ENCODE assay signal across 15 cellular contexts in the genomic region with DNA sequence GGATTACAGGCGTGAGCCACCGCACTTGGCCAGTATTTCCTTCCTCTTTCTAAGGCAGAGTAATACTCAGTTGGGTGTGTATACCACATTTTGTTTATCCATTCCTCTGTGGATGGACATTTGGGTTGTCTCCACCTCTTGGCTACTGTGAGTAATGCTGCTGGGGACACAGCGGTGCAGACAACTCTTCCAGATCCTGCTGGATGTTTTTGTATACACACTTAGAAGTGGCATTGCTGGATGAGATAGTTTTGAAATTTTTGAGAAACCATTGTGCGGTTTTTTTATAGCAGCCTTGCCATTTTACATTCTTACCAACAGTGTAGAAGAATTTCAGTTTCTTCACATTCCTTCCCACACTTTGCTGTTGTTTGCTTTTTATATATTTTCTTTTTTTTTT. TPM values are rescaled to one million over a fixed set of nuclear protein-coding genes. Genes with fewer than 3 reads are reported as not detected.
DNase-seq lines count a peak whose midpoint lies in the region; ATAC-seq and TF ChIP-seq lines count a peak whose summit lies in the region.
"Had no signal": no experiment of that assay in that cellular context is flagged by ENCODE, and none has a peak within 500 bp of the region (broad histone marks: within the 10 kb centered on the region; RNA-seq: fewer than 3 reads in every experiment).

No MANE protein-coding gene starts in this region.

- ATAC-seq in activated T-cell treated with anti-CD3 and anti-CD28 coated beads, Interleukin-2, amount 50 U/mL, for 72 hours (replicated peaks in 1 of 2) = no peak
- no peak for ATAC-seq in activated naive CD8-positive, alpha-beta T cell treated with anti-CD3 and anti-CD28 coated beads, Interleukin-2, amount 50 U/mL, for 24 hours
- no peak for ATAC-seq in natural killer cell treated with Interleukin-12 subunit alpha and Interleukin-12 subunit beta and Interleukin-15 and Interleukin-18, amount 100 ng/mL, for 72 hours
- no peak for ATAC-seq in HG03457 (IDR thresholded peaks at IDR 0.05; ENCODE audit: unreplicated experiment)
- ATAC-seq in gastroesophageal sphincter = no peak

- H3K9me3 ChIP-seq in gastroesophageal sphincter = no peaks in the 10 kb centered on the region

- H3K36me3 ChIP-seq in gastroesophageal sphincter = peaks cover 0 to 69% of the 10 kb centered on the region in 2 donors

- TF ChIP-seq CTCF in gastroesophageal sphincter (IDR thresholded peaks at IDR 0.05) = no peak

- no peaks in the 10 kb centered on the region for H3K27me3 ChIP-seq in gastroesophageal sphincter

- peak overlapping the region; percentile 54 for H3K27ac Mint-ChIP-seq in activated T-cell treated with anti-CD3 and anti-CD28 coated beads, Interleukin-2, amount 50 U/mL, for 72 hours
- peak overlapping the region; percentile 8 for H3K27ac Mint-ChIP-seq in activated naive CD8-positive, alpha-beta T cell treated with anti-CD3 and anti-CD28 coated beads, Interleukin-2, amount 50 U/mL, for 24 hours
- H3K27ac Mint-ChIP-seq in natural killer cell treated with Interleukin-12 subunit alpha and Interleukin-12 subunit beta and Interleukin-15 and Interleukin-18, amount 100 ng/mL, for 72 hours = no peak overlapping the region

- H3K27me3 Mint-ChIP-seq in activated T-cell treated with anti-CD3 and anti-CD28 coated beads, Interleukin-2, amount 50 U/mL, for 72 hours (ENCODE audit: low read depth) = no peaks in the 10 kb centered on the region
- no peaks in the 10 kb centered on the region for H3K27me3 Mint-ChIP-seq in activated naive CD8-positive, alpha-beta T cell treated with anti-CD3 and anti-CD28 coated beads, Interleukin-2, amount 50 U/mL, for 24 hours
- no peaks in the 10 kb centered on the region for H3K27me3 Mint-ChIP-seq in natural killer cell treated with Interleukin-12 subunit alpha and Interleukin-12 subunit beta and Interleukin-15 and Interleukin-18, amount 100 ng/mL, for 72 hours

- H3K36me3 Mint-ChIP-seq in activated T-cell treated with anti-CD3 and anti-CD28 coated beads, Interleukin-2, amount 50 U/mL, for 72 hours (ENCODE audit: insufficient read depth in 2 of 2) = peaks cover 0 to 31% of the 10 kb centered on the region in 2 donors
- peaks cover 82% of the 10 kb centered on the region for H3K36me3 Mint-ChIP-seq in activated naive CD8-positive, alpha-beta T cell treated with anti-CD3 and anti-CD28 coated beads, Interleukin-2, amount 50 U/mL, for 24 hours (ENCODE audit: low read depth)
- H3K36me3 Mint-ChIP-seq in natural killer cell treated with Interleukin-12 subunit alpha and Interleukin-12 subunit beta and Interleukin-15 and Interleukin-18, amount 100 ng/mL, for 72 hours = peaks cover 62% of the 10 kb centered on the region

- no peak for TF ChIP-seq POLR2A in gastroesophageal sphincter (IDR thresholded peaks at IDR 0.05)

- H3K27ac ChIP-seq in gastroesophageal sphincter = no peak overlapping the region

- no peak for TF ChIP-seq EP300 in gastroesophageal sphincter (IDR thresholded peaks at IDR 0.05)

- H3K9me3 Mint-ChIP-seq in activated T-cell treated with anti-CD3 and anti-CD28 coated beads, Interleukin-2, amount 50 U/mL, for 72 hours = no peaks in the 10 kb centered on the region
- H3K9me3 Mint-ChIP-seq in activated naive CD8-positive, alpha-beta T cell treated with anti-CD3 and anti-CD28 coated beads, Interleukin-2, amount 50 U/mL, for 24 hours = no peaks in the 10 kb centered on the region
- H3K9me3 Mint-ChIP-seq in natural killer cell treated with Interleukin-12 subunit alpha and Interleukin-12 subunit beta and Interleukin-15 and Interleukin-18, amount 100 ng/mL, for 72 hours = no peaks in the 10 kb centered on the region
- H3K9me3 Mint-ChIP-seq: immature natural killer cell had no signal

- no peak for DNase-seq in activated T-cell treated with anti-CD3 and anti-CD28 coated beads, Interleukin-2, amount 50 U/mL, for 72 hours
- DNase-seq in activated T-cell treated with anti-CD3 and anti-CD28 coated beads for 4 hours (no peak), MV-4-11 (lab: John Stamatoyannopoulos, UW) (peak; percentile 65)
- no peak for DNase-seq in activated naive CD8-positive, alpha-beta T cell treated with anti-CD3 and anti-CD28 coated beads, Interleukin-2, amount 50 U/mL, for 24 hours
- DNase-seq in natural killer cell treated with Interleukin-12 subunit alpha and Interleukin-12 subunit beta and Interleukin-15 and Interleukin-18, amount 100 ng/mL, for 72 hours (ENCODE audit: low spot score) = no peak
- DNase-seq in central memory CD4-positive, alpha-beta T cell = no peak
- DNase-seq: DMS79; immature natural killer cell; midbrain; NCI-H1436; NCI-H526 treated with DMSO at 0.1 percent for 48 hours; posterior cingulate gyrus; stimulated activated CD8-positive, alpha-beta memory T cell treated with anti-CD3 and anti-CD28 coated beads, Interleukin-4, amount 100 ng/mL, for 48 hours had no signal

- H3K4me1 ChIP-seq in gastroesophageal sphincter = no peaks in the 10 kb centered on the region

- WGBS in gastroesophageal sphincter (ENCODE audit: low coverage in 1 of 2), 2 donors = 86% methylated on average over 2 of the region's 4 CpGs; no CpG with 5 or more reads in 1 of the 2 donors

- peak overlapping the region in 1 of 2 donors; percentile 69 for H3K4me3 Mint-ChIP-seq in activated T-cell treated with anti-CD3 and anti-CD28 coated beads, Interleukin-2, amount 50 U/mL, for 72 hours
- no peak overlapping the region for H3K4me3 Mint-ChIP-seq in activated naive CD8-positive, alpha-beta T cell treated with anti-CD3 and anti-CD28 coated beads, Interleukin-2, amount 50 U/mL, for 24 hours
- peak overlapping the region; percentile 26 for H3K4me3 Mint-ChIP-seq in natural killer cell treated with Interleukin-12 subunit alpha and Interleukin-12 subunit beta and Interleukin-15 and Interleukin-18, amount 100 ng/mL, for 72 hours

- no peaks in the 10 kb centered on the region for H3K4me1 Mint-ChIP-seq in activated T-cell treated with anti-CD3 and anti-CD28 coated beads, Interleukin-2, amount 50 U/mL, for 72 hours (ENCODE audit: low read depth)
- H3K4me1 Mint-ChIP-seq in activated naive CD8-positive, alpha-beta T cell treated with anti-CD3 and anti-CD28 coated beads, Interleukin-2, amount 50 U/mL, for 24 hours = peaks cover 83% of the 10 kb centered on the region
- H3K4me1 Mint-ChIP-seq in natural killer cell treated with Interleukin-12 subunit alpha and Interleukin-12 subunit beta and Interleukin-15 and Interleukin-18, amount 100 ng/mL, for 72 hours (ENCODE audit: low read depth in 2 of 2) = peaks cover 0 to 60% of the 10 kb centered on the region in 2 donors
- H3K4me1 Mint-ChIP-seq: immature natural killer cell had no signal

- no peak overlapping the region for H3K4me3 ChIP-seq in gastroesophageal sphincter

RNA-seq across cellular contexts. Expression of gene RPS4Y1, which starts 16.3 kb away (rescaled TPM):
- total RNA-seq in activated T-cell treated with anti-CD3 and anti-CD28 coated beads, Interleukin-2, amount 50 U/mL, for 72 hours = 100 to 1,000 TPM in 1 of 2 donors, not detected in 1; 323 TPM
- 100 to 1,000 TPM in 1 of 2 donors, not detected in 1; 174 TPM for total RNA-seq in natural killer cell treated with Interleukin-12 subunit alpha and Interleukin-12 subunit beta and Interleukin-15 and Interleukin-18, amount 100 ng/mL, for 72 hours
- total RNA-seq in gastroesophageal sphincter = 100 to 1,000 TPM in 2 of 4 donors, under 1 TPM in 2; 0.31 to 329 (median 103) TPM

Comparison
In these comparisons a context has a peak if more than half of its experiments do, and no peak if none do; other contexts are left out.
1. H3K27ac Mint-ChIP-seq: peak in activated T-cell treated with anti-CD3 and anti-CD28 coated beads, Interleukin-2, amount 50 U/mL, for 72 hours (single experiment) and activated naive CD8-positive, alpha-beta T cell treated with anti-CD3 and anti-CD28 coated beads, Interleukin-2, amount 50 U/mL, for 24 hours (single experiment); none in natural killer cell treated with Interleukin-12 subunit alpha and Interleukin-12 subunit beta and Interleukin-15 and Interleukin-18, amount 100 ng/mL, for 72 hours (0 of 2).